1 cellular context compared by ENCODE assay signal in the genomic region with DNA sequence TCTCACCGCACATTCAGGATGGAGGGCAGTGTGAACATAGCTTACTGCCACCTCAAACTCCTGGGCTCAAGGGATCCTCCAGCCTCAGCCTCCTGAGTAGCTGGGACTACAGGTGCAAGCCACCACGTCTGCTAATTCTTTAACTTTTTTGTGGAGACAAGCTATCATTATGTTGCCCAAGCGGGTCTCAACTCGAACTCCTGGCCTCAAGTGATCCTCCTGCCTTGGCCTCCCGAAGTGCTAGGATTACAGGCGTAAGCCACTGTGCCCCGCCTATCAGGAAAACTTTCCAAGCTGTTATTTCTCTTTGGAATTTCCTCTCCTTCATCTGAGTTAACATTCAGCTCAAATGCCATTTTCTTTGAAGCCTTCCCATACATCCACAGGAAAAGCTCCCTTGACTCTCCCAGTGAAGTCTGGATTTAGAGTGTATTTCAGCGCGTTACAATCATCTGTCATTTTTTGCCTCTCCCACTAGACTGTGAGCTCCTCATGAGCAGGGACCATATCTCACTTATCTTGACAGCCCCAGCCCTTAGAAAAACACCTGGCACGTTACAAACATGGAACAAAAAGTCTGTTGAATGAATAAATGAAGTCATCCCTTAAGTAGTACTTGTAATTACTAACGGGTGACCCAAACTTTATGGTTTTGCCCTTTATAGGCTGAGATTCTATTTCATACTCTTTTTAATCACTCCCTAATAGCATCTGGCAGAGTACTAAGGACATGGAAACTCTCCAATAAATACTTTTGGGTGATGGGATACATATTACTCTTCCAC.
TF ChIP-seq lines count a peak whose summit lies in the region.

No MANE protein-coding gene starts in this region.

TF ChIP-seq in GM12878, 131 proteins besides CTCF, POLR2A, EP300 and RAD21:
- TF ChIP-seq SIN3A (IDR thresholded peaks at IDR 0.05; ENCODE audit: low read depth, low read length) (no peak), SUZ12 (IDR thresholded peaks at IDR 0.05; ENCODE audit: unreplicated experiment) (no peak), HSF1 (IDR thresholded peaks at IDR 0.05; ENCODE audit: low read depth, low read length) (no peak), ZSCAN29 (IDR thresholded peaks at IDR 0.05) (no peak), RBBP5 (conservative IDR thresholded peaks at IDR 0.05) (no peak), CHD2 (IDR thresholded peaks at IDR 0.05; ENCODE audit: borderline replicate concordance, low read depth, low read length) (no peak), YBX1 (IDR thresholded peaks at IDR 0.05) (no peak), ASH2L (IDR thresholded peaks at IDR 0.05; ENCODE audit: borderline replicate concordance, low read depth) (no peak), SMC3 (IDR thresholded peaks at IDR 0.05; ENCODE audit: borderline replicate concordance, low read length) (no peak), HDAC2 (IDR thresholded peaks at IDR 0.05) (no peak), NFXL1 (IDR thresholded peaks at IDR 0.05; ENCODE audit: borderline replicate concordance) (no peak), CHD4 (IDR thresholded peaks at IDR 0.05) (no peak), SP1 (IDR thresholded peaks at IDR 0.05; ENCODE audit: low read depth, low read length) (no peak), NRF1 (conservative IDR thresholded peaks at IDR 0.05; ENCODE audit: low read depth, low read length) (no peak), FOXK2 (IDR thresholded peaks at IDR 0.05) (no peak), POU2F2 (IDR thresholded peaks at IDR 0.05; ENCODE audit: borderline replicate concordance, low read depth, low read length) (no peak), PAX8 (IDR thresholded peaks at IDR 0.05) (no peak), BACH1 (IDR thresholded peaks at IDR 0.05; ENCODE audit: borderline replicate concordance) (no peak)
- TF ChIP-seq, protein P1, sequence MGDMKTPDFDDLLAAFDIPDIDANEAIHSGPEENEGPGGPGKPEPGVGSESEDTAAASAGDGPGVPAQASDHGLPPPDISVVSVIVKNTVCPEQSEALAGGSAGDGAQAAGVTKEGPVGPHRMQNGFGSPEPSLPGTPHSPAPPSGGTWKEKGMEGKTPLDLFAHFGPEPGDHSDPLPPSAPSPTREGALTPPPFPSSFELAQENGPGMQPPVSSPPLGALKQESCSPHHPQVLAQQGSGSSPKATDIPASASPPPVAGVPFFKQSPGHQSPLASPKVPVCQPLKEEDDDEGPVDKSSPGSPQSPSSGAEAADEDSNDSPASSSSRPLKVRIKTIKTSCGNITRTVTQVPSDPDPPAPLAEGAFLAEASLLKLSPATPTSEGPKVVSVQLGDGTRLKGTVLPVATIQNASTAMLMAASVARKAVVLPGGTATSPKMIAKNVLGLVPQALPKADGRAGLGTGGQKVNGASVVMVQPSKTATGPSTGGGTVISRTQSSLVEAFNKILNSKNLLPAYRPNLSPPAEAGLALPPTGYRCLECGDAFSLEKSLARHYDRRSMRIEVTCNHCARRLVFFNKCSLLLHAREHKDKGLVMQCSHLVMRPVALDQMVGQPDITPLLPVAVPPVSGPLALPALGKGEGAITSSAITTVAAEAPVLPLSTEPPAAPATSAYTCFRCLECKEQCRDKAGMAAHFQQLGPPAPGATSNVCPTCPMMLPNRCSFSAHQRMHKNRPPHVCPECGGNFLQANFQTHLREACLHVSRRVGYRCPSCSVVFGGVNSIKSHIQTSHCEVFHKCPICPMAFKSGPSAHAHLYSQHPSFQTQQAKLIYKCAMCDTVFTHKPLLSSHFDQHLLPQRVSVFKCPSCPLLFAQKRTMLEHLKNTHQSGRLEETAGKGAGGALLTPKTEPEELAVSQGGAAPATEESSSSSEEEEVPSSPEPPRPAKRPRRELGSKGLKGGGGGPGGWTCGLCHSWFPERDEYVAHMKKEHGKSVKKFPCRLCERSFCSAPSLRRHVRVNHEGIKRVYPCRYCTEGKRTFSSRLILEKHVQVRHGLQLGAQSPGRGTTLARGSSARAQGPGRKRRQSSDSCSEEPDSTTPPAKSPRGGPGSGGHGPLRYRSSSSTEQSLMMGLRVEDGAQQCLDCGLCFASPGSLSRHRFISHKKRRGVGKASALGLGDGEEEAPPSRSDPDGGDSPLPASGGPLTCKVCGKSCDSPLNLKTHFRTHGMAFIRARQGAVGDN (IDR thresholded peaks at IDR 0.05), result no peak
TF ChIP-seq in GM12878: peak in this region for 0.
